1 cellular context compared by ENCODE assay signal in the genomic region with DNA sequence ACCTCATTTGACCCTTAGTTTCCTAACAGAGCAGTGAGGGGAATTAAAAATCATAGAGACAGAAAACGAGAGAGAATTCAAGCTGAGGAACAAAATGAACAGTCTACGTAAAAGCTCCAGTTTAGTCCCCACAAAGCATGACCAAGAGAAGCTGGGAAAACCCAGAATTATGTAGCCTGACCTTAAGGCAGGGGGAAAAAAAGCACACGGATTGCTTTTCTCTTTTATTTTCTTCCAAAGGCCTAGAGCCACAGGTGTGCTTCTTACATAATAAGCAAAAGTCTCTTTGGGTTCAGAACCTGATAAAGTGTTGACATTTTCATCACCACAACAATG.
TF ChIP-seq lines count a peak whose summit lies in the region.

No MANE protein-coding gene starts in this region.

TF ChIP-seq in H1, 55 proteins besides CTCF, POLR2A, EP300 and RAD21:
- no peak for TF ChIP-seq CHD1 (IDR thresholded peaks at IDR 0.05; ENCODE audit: low read depth, low read length)
- TF ChIP-seq, protein P1, sequence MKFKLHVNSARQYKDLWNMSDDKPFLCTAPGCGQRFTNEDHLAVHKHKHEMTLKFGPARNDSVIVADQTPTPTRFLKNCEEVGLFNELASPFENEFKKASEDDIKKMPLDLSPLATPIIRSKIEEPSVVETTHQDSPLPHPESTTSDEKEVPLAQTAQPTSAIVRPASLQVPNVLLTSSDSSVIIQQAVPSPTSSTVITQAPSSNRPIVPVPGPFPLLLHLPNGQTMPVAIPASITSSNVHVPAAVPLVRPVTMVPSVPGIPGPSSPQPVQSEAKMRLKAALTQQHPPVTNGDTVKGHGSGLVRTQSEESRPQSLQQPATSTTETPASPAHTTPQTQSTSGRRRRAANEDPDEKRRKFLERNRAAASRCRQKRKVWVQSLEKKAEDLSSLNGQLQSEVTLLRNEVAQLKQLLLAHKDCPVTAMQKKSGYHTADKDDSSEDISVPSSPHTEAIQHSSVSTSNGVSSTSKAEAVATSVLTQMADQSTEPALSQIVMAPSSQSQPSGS (IDR thresholded peaks at IDR 0.05; ENCODE audit: low read length), result no peak
- no peak for TF ChIP-seq BRCA1 (IDR thresholded peaks at IDR 0.05; ENCODE audit: low read depth, low read length)
- TF ChIP-seq NANOG (IDR thresholded peaks at IDR 0.05; ENCODE audit: insufficient read depth, low read depth, low read length, poor library complexity, severe bottlenecking), result no peak
- no peak for TF ChIP-seq RFX5 (IDR thresholded peaks at IDR 0.05; ENCODE audit: borderline replicate concordance, low read depth, low read length)
- no peak for TF ChIP-seq CBX8 (IDR thresholded peaks at IDR 0.05; ENCODE audit: borderline replicate concordance, low read depth, low read length)
- TF ChIP-seq SP1 (IDR thresholded peaks at IDR 0.05; ENCODE audit: low read depth, low read length), result no peak
- no peak for TF ChIP-seq HDAC2 (IDR thresholded peaks at IDR 0.05; ENCODE audit: borderline replicate concordance in 1 of 2, low read depth in 2 of 2, low read length in 2 of 2)
- TF ChIP-seq ASH2L (IDR thresholded peaks at IDR 0.05; ENCODE audit: low read length), result no peak
- TF ChIP-seq SIN3A (conservative IDR thresholded peaks at IDR 0.05 in 1 of 2, IDR thresholded peaks at IDR 0.05 in 1 of 2; ENCODE audit: low read depth in 1 of 2, low read length in 2 of 2), result no peak
- no peak for TF ChIP-seq RXRA (IDR thresholded peaks at IDR 0.05; ENCODE audit: insufficient read depth, low read depth, low read length)
- TF ChIP-seq SIRT6 (IDR thresholded peaks at IDR 0.05; ENCODE audit: low read length), result no peak
- TF ChIP-seq CHD2 (IDR thresholded peaks at IDR 0.05; ENCODE audit: low read length), result no peak
- TF ChIP-seq BACH1 (IDR thresholded peaks at IDR 0.05; ENCODE audit: low read length), result no peak
- TF ChIP-seq EGR1 (IDR thresholded peaks at IDR 0.05; ENCODE audit: borderline replicate concordance, low read depth, low read length), result no peak
